8 cellular contexts compared by ENCODE assay signal in the genomic region with DNA sequence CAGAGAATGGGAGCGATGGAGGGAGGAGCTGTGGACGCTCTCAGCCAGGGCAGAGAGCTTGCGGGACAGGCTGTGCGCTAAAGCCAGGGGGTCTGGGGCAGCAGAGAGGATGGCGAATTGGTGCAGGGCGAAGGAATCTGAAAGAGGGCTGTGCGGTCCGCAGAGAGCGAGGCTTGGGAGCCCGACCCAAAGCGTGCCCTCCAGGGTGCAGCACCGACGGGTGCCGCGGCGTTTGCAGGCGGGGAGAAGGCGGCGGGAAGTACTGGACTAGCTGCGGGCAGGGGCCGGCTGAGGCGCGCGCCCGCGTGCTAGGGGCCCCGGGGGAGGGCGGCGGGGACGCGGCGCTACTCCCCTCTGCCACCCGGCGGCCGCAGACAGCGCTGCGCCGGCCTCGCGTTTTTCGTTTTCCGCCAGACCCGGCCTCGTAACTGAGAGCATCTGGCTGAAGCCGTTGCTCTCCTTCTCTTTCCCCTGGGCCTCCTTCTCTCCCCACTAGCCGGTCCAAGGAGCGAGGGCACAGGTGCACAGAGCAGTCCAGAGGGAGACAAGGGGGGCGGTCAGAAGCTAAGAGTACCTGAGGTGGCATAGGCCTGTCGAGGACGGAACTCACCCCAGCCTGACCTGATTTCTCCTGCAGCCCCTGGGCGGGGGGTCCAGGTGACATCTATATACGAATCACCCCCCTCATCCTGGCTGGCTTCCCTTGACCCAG. TPM values are rescaled to one million over a fixed set of nuclear protein-coding genes. Genes with fewer than 3 reads are reported as not detected.
DNase-seq lines count a peak whose midpoint lies in the region; ATAC-seq and TF ChIP-seq lines count a peak whose summit lies in the region.

No MANE protein-coding gene starts in this region.

- H3K27ac ChIP-seq in CD4-positive, CD25-positive, alpha-beta regulatory T cell (ENCODE audit: insufficient read depth, low read length, poor library complexity, severe bottlenecking), result no peak overlapping the region
- H3K27ac ChIP-seq in HEK293 (ENCODE audit: extremely low read depth, low read depth, low read length) (no peak overlapping the region), RWPE2 (ENCODE audit: poor library complexity, severe bottlenecking) (no peak overlapping the region), gastrocnemius medialis (peak overlapping the region in 1 of 4 donors; percentile 33)

- TF ChIP-seq CTCF in HEK293 (tag by site-specific recombination; IDR thresholded peaks at IDR 0.05), result peak; percentile 40
- TF ChIP-seq CTCF in RWPE2 (IDR thresholded peaks at IDR 0.05; ENCODE audit: poor library complexity, severe bottlenecking), result peak; percentile 70
- TF ChIP-seq CTCF in brain (conservative IDR thresholded peaks at IDR 0.05), result peak; percentile 71 to 90
- TF ChIP-seq CTCF in gastrocnemius medialis (IDR thresholded peaks at IDR 0.05 in 4 of 5, conservative IDR thresholded peaks at IDR 0.05 in 1 of 5), result peak; percentile 56 to 81 (median 70)

- peaks cover 9% of the 10 kb centered on the region for H3K4me1 ChIP-seq in CD4-positive, CD25-positive, alpha-beta regulatory T cell (ENCODE audit: control insufficient read depth, insufficient read depth, low read length, poor library complexity, severe bottlenecking)
- no peaks in the 10 kb centered on the region for H3K4me1 ChIP-seq in HEK293 (ENCODE audit: control insufficient read depth, insufficient read depth, low read length)
- no peaks in the 10 kb centered on the region for H3K4me1 ChIP-seq in RWPE2 (ENCODE audit: insufficient read depth, poor library complexity, severe bottlenecking)
- peaks cover 3 to 5% of the 10 kb centered on the region in 2 donors for H3K4me1 ChIP-seq in gastrocnemius medialis

- CTCF ChIA-PET in HEK293 (lab: Yijun Ruan, JAX), result interaction anchor here (0.5 to 2.9 kb wide), 15 partner anchors 10 to 1144 kb away, joined by 3 to 13 read pairs (median 4); no protein-coding TSS in a partner anchor

- peaks cover 0 to 2% (median 0%) of the 10 kb centered on the region in 7 donors for H3K9me3 Mint-ChIP-seq in CD4-positive, CD25-positive, alpha-beta regulatory T cell
- peaks cover 0 to 9% (median 0%) of the 10 kb centered on the region in 5 experiments for H3K9me3 Mint-ChIP-seq in brain

- POLR2A ChIA-PET in HEK293 (lab: Yijun Ruan, JAX), result no interaction called here

- in situ Hi-C loops in gastrocnemius medialis (cut with MboI; ENCODE audit: low sequenced_read_pairs in 4 of 4), result no loop called here

- H3K27me3 ChIP-seq in CD4-positive, CD25-positive, alpha-beta regulatory T cell (ENCODE audit: control insufficient read depth, insufficient read depth, low read length), result no peaks in the 10 kb centered on the region
- H3K27me3 ChIP-seq in RWPE2 (ENCODE audit: insufficient read depth, poor library complexity, severe bottlenecking) (no peaks in the 10 kb centered on the region), gastrocnemius medialis (peaks cover 0 to 4% (median 0%) of the 10 kb centered on the region in 3 donors)

- ATAC-seq in CD4-positive, CD25-positive, alpha-beta regulatory T cell (ENCODE audit: low read depth in 2 of 2), result peak; percentile 38 to 59
- ATAC-seq in RWPE2 (ENCODE audit: low read depth) (peak; percentile 75), gastrocnemius medialis (peak; percentile 59 to 64), GM21526 (IDR thresholded peaks at IDR 0.05; ENCODE audit: low FRiP score, unreplicated experiment) (no peak)

- no peaks in the 10 kb centered on the region for H3K9me3 ChIP-seq in CD4-positive, CD25-positive, alpha-beta regulatory T cell (ENCODE audit: control insufficient read depth in 2 of 2, low read length in 2 of 2)
- H3K9me3 ChIP-seq in HEK293 (ENCODE audit: control insufficient read depth, insufficient read depth, low read depth, low read length) (no peaks in the 10 kb centered on the region), RWPE2 (ENCODE audit: severe bottlenecking) (no peaks in the 10 kb centered on the region), iPS-18c (ENCODE audit: control insufficient read depth, insufficient read depth, low read length) (peaks cover 2% of the 10 kb centered on the region), gastrocnemius medialis (no peaks in the 10 kb centered on the region)

- H3K36me3 ChIP-seq in CD4-positive, CD25-positive, alpha-beta regulatory T cell (ENCODE audit: control insufficient read depth, insufficient read depth, low read length), result no peaks in the 10 kb centered on the region
- H3K36me3 ChIP-seq in HEK293 (ENCODE audit: control insufficient read depth in 2 of 2, insufficient read depth in 1 of 2, low read length in 2 of 2), result no peaks in the 10 kb centered on the region
- H3K36me3 ChIP-seq in RWPE2 (ENCODE audit: low read depth), result no peaks in the 10 kb centered on the region
- H3K36me3 ChIP-seq in gastrocnemius medialis, result no peaks in the 10 kb centered on the region

- intact Hi-C loops in gastrocnemius medialis (cut with DNase I; ENCODE audit: low total_unique reads), result no loop called here

- H3K27ac Mint-ChIP-seq in CD4-positive, CD25-positive, alpha-beta regulatory T cell, result no peak overlapping the region
- peak overlapping the region in 3 of 5 experiments; percentile 67 to 96 (median 74) for H3K27ac Mint-ChIP-seq in brain

- DNase-seq in CD4-positive, CD25-positive, alpha-beta regulatory T cell, result peak in 2 of 3 donors; percentile 18 to 41
- DNase-seq in RWPE2 (ENCODE audit: low spot score), result no peak
- DNase-seq in gastrocnemius medialis, result no peak
- DNase-seq in NCI-H1105 treated with DMSO at 0.1 percent for 48 hours (lab: John Stamatoyannopoulos, UW), result no peak

- TF ChIP-seq POLR2A in gastrocnemius medialis (IDR thresholded peaks at IDR 0.05), result no peak

- H3K4me1 Mint-ChIP-seq in CD4-positive, CD25-positive, alpha-beta regulatory T cell, result peaks cover 0 to 6% (median 0%) of the 10 kb centered on the region in 4 donors
- peaks cover 33% of the 10 kb centered on the region for H3K4me1 Mint-ChIP-seq in brain

- H3K36me3 Mint-ChIP-seq in CD4-positive, CD25-positive, alpha-beta regulatory T cell, result no peaks in the 10 kb centered on the region
- no peaks in the 10 kb centered on the region for H3K36me3 Mint-ChIP-seq in brain

- H3K4me3 ChIP-seq in CD4-positive, CD25-positive, alpha-beta regulatory T cell (ENCODE audit: low read depth, low read length), result no peak overlapping the region
- peak overlapping the region; percentile 32 for H3K4me3 ChIP-seq in HEK293 (ENCODE audit: low read depth, low read length)
- H3K4me3 ChIP-seq in RWPE2 (ENCODE audit: severe bottlenecking), result peak overlapping the region; percentile 21
- H3K4me3 ChIP-seq in iPS-18c (ENCODE audit: insufficient read depth, low read depth, low read length), result peak overlapping the region; percentile 77
- H3K4me3 ChIP-seq in gastrocnemius medialis, result peak overlapping the region; percentile 48 to 65 (median 58)

- H3K4me3 Mint-ChIP-seq in CD4-positive, CD25-positive, alpha-beta regulatory T cell, result peak overlapping the region in 2 of 4 donors; percentile 80 to 87
- peak overlapping the region; percentile 81 to 93 (median 86) for H3K4me3 Mint-ChIP-seq in brain

- H3K27me3 Mint-ChIP-seq in CD4-positive, CD25-positive, alpha-beta regulatory T cell, result peaks cover 20% of the 10 kb centered on the region
- peaks cover 9% of the 10 kb centered on the region for H3K27me3 Mint-ChIP-seq in brain

TF ChIP-seq in HEK293, 187 proteins besides CTCF, POLR2A, EP300 and RAD21 (continues in another document):
- TF ChIP-seq OVOL3 (tag by site-specific recombination; IDR thresholded peaks at IDR 0.05), result no peak
- peak; percentile 52 for TF ChIP-seq ZIC2 (tag by site-specific recombination; IDR thresholded peaks at IDR 0.05)
- no peak for TF ChIP-seq ZNF202 (tag by site-specific recombination; IDR thresholded peaks at IDR 0.05; ENCODE audit: borderline replicate concordance)
- TF ChIP-seq ZNF155 (tag by site-specific recombination; IDR thresholded peaks at IDR 0.05), result no peak
- TF ChIP-seq ZNF76 (tag by site-specific recombination; IDR thresholded peaks at IDR 0.05; ENCODE audit: borderline replicate concordance, low read depth), result 0 out of 2 replicates have a peak, but pooled peaks have one; percentile 24
- no peak for TF ChIP-seq ZNF146 (tag by site-specific recombination; IDR thresholded peaks at IDR 0.05)
- TF ChIP-seq KLF1 (tag by site-specific recombination; IDR thresholded peaks at IDR 0.05), result no peak
- TF ChIP-seq ZNF560 (tag by site-specific recombination; IDR thresholded peaks at IDR 0.05; ENCODE audit: borderline replicate concordance), result no peak
- peak; percentile 69 for TF ChIP-seq ZXDB (tag by site-specific recombination; IDR thresholded peaks at IDR 0.05)
- no peak for TF ChIP-seq ZBTB20 (tag by site-specific recombination; IDR thresholded peaks at IDR 0.05)
- TF ChIP-seq IKZF3 (tag by site-specific recombination; IDR thresholded peaks at IDR 0.05), result peak; percentile 31; the same call in 1 of the 2 replicates
- TF ChIP-seq ZBTB48 (tag by site-specific recombination; IDR thresholded peaks at IDR 0.05), result peak; percentile 43; the same call in 1 of the 2 replicates
- TF ChIP-seq, protein P1, sequence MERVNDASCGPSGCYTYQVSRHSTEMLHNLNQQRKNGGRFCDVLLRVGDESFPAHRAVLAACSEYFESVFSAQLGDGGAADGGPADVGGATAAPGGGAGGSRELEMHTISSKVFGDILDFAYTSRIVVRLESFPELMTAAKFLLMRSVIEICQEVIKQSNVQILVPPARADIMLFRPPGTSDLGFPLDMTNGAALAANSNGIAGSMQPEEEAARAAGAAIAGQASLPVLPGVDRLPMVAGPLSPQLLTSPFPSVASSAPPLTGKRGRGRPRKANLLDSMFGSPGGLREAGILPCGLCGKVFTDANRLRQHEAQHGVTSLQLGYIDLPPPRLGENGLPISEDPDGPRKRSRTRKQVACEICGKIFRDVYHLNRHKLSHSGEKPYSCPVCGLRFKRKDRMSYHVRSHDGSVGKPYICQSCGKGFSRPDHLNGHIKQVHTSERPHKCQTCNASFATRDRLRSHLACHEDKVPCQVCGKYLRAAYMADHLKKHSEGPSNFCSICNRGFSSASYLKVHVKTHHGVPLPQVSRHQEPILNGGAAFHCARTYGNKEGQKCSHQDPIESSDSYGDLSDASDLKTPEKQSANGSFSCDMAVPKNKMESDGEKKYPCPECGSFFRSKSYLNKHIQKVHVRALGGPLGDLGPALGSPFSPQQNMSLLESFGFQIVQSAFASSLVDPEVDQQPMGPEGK (tag by site-specific recombination; IDR thresholded peaks at IDR 0.05), result 0 out of 2 replicates have a peak, but pooled peaks have one; percentile 43
- TF ChIP-seq ZNF596 (tag by site-specific recombination; IDR thresholded peaks at IDR 0.05), result peak; percentile 41
- TF ChIP-seq ZNF626 (tag by site-specific recombination; IDR thresholded peaks at IDR 0.05), result no peak
- no peak for TF ChIP-seq ZNF521 (tag by site-specific recombination; IDR thresholded peaks at IDR 0.05)
- TF ChIP-seq ZNF473 (tag by site-specific recombination; IDR thresholded peaks at IDR 0.05), result no peak
- TF ChIP-seq EGR2 (tag by site-specific recombination; IDR thresholded peaks at IDR 0.05; ENCODE audit: low read depth), result no peak

RNA-seq across cellular contexts. Expression of a gene that starts 24.9 kb away (rescaled TPM):
- not detected for total RNA-seq in CD4-positive, CD25-positive, alpha-beta regulatory T cell
- not detected for polyA plus RNA-seq in CD4-positive, CD25-positive, alpha-beta regulatory T cell
- 16.6 TPM for polyA plus RNA-seq in brain (ENCODE audit: insufficient read depth, low read depth, low replicate concordance)
- under 1 TPM in 1 of 4 donors, not detected in 3; 0.13 TPM for total RNA-seq in gastrocnemius medialis

Comparison
In these comparisons a context has a peak if more than half of its experiments do, and no peak if none do; other contexts are left out.
1. DNase-seq: peak in CD4-positive, CD25-positive, alpha-beta regulatory T cell (2 of 3); none in RWPE2 (single experiment), gastrocnemius medialis (0 of 2) and NCI-H1105 treated with DMSO at 0.1 percent for 48 hours (single experiment).
2. H3K27ac Mint-ChIP-seq: peak in brain (3 of 5); none in CD4-positive, CD25-positive, alpha-beta regulatory T cell (0 of 3).
3. Peak in every context shown above with its lines, with median percentiles within 50 percentile points of each other: CTCF ChIP-seq.